In the genomic region with DNA sequence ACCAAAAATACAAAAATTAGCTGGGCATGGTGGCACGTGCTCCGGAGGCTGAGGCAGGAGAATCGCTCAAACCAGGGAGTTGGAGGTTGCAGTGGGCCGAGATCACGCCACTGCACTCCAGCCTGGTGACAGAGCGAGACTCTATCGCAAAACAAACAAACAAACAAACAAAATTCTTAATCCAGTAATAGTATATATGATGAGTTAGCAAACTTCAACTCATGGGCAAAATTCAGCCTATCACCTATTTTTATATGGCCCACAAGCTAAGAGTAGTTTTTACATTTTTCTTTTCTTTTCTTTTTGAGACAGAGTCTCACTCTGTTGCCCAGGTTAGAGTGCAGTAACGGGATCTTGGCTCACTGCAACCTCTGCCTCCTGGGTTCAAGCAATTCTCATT, we compare ENCODE assay signal across 26 cellular contexts.
"Had no signal": no experiment of that assay in that cellular context is flagged by ENCODE, and none has a peak within 500 bp of the region (broad histone marks: within the 10 kb centered on the region; RNA-seq: fewer than 3 reads in every experiment).

No MANE protein-coding gene starts in this region.

- H3K27ac ChIP-seq: colonic mucosa, epithelial cell of prostate, esophagus squamous epithelium, gastrocnemius medialis, heart right ventricle, left lung, lower lobe of right lung had no signal

- H3K4me3 ChIP-seq: colonic mucosa, esophagus squamous epithelium, gastrocnemius medialis, heart right ventricle, left lung, lower lobe of right lung, mucosa of descending colon had no signal

- ATAC-seq: effector memory CD8-positive, alpha-beta T cell; esophagus mucosa; gastrocnemius medialis; heart right ventricle; left cardiac atrium; left lung; left ventricle myocardium superior; lower lobe of right lung; mucosa of descending colon had no signal

- H3K4me1 ChIP-seq: colonic mucosa had no signal

- H3K27me3 ChIP-seq: colonic mucosa, esophagus squamous epithelium, gastrocnemius medialis, heart right ventricle, left lung had no signal

- DNase-seq: colonic mucosa; cortex of kidney; effector CD8-positive, alpha-beta T cell; effector memory CD8-positive, alpha-beta T cell; endodermal cell; erythroblast; esophagus squamous epithelium; foreskin fibroblast; foreskin melanocyte; gastrocnemius medialis; glutamatergic neuron; head of caudate nucleus; heart right ventricle; hippocampal formation; left cardiac atrium; left lung; left ventricle myocardium superior; lower lobe of right lung; mesenchymal stem cell; mucosa of descending colon; naive B cell had no signal

- FAIRE-seq: endometrium, islet of Langerhans, keratinocyte had no signal

- H3K9me3 ChIP-seq: colonic mucosa, esophagus squamous epithelium, gastrocnemius medialis, heart right ventricle, left lung, lower lobe of right lung, mucosa of descending colon had no signal
